ENCODE assay signal across 15 cellular contexts in the genomic region with DNA sequence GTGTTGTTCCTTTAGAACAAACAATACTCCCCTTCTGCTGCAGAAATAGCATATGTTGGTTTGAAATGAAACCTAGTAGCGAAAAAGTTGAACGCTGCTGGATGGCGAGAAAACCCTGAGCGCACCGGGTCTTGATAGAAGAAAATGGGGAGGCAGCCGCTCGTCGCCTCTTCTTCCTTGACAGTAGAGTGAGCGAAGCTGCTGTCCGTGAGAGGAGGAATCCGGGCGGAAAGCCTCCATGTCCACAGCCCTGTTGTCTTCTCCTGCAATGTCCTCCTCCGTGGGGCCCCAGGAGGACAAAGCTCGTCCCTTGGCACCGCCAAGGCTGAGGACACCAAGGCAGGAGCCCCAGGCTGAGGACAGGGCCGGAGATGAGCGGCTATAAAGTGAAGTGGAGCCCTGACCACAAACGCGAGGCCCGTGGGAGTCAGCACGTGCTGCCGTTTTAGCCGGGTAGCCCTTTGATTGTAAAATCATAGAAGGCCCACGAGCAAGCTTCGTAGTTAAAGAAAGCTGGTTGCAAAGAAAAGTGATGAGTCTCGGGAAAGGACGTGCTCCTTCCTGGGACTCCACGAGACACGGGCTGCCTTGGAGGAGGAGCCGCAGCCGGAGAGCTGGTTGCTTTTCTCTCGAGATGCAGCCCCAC. TPM values are rescaled to one million over a fixed set of nuclear protein-coding genes. Genes with fewer than 3 reads are reported as not detected.
DNase-seq lines count a peak whose midpoint lies in the region; ATAC-seq and TF ChIP-seq lines count a peak whose summit lies in the region.
"Had no signal": no experiment of that assay in that cellular context is flagged by ENCODE, and none has a peak within 500 bp of the region (broad histone marks: within the 10 kb centered on the region; RNA-seq: fewer than 3 reads in every experiment).

No MANE protein-coding gene starts in this region.

- H3K27ac Mint-ChIP-seq in activated CD8-positive, alpha-beta T cell treated with anti-CD3 and anti-CD28 coated beads for 36 hours: no peak overlapping the region
- no peak overlapping the region for H3K27ac Mint-ChIP-seq in activated CD8-positive, alpha-beta T cell treated with anti-CD3 and anti-CD28 coated beads, Interleukin-2, amount 10 ng/mL, durations not matched to agents 7 days and 5 days
- H3K27ac Mint-ChIP-seq: activated naive CD4-positive, alpha-beta T cell treated with anti-CD3 and anti-CD28 coated beads, Interleukin-2, amount 50 U/mL, for 72 hours; stimulated activated memory B cell treated with anti-CD40 and anti-IgM and Interleukin-4, amounts not matched to agents 10 μg/mL and 1 μg/mL and 100 μg/mL, for 72 hours had no signal

- H3K27me3 ChIP-seq in prostate gland (replicated peaks; ENCODE audit: insufficient read depth): no peaks in the 10 kb centered on the region
- H3K27me3 ChIP-seq: brain microvascular endothelial cell, hepatocyte, pancreas had no signal

- no peak overlapping the region for H3K4me3 ChIP-seq in prostate gland
- H3K4me3 ChIP-seq: hepatocyte, pancreas, tibial artery had no signal

- POLR2A ChIA-PET in activated CD8-positive, alpha-beta T cell treated with anti-CD3 and anti-CD28 coated beads for 36 hours (lab: Charles Lee): interaction anchor here (0.9 kb wide), 1 partner anchor 37 kb away, joined by 3 read pairs; the partner anchor contains the start of gene NDUFS6
- POLR2A ChIA-PET in activated CD8-positive, alpha-beta T cell treated with anti-CD3 and anti-CD28 coated beads, Interleukin-2, amount 10 ng/mL, durations not matched to agents 7 days and 5 days (lab: Charles Lee): no interaction called here

- TF ChIP-seq CTCF in activated CD8-positive, alpha-beta T cell treated with anti-CD3 and anti-CD28 coated beads for 36 hours (IDR thresholded peaks at IDR 0.05): peak; percentile 17
- TF ChIP-seq CTCF in prostate gland (IDR thresholded peaks at IDR 0.05): no peak

- no peak for DNase-seq in activated CD8-positive, alpha-beta T cell treated with anti-CD3 and anti-CD28 coated beads for 36 hours
- no peak for DNase-seq in activated CD8-positive, alpha-beta T cell treated with anti-CD3 and anti-CD28 coated beads, Interleukin-2, amount 10 ng/mL, durations not matched to agents 7 days and 5 days
- DNase-seq in ELR (ENCODE audit: low read depth) (peak; percentile 15), ecto neural progenitor cell (ENCODE audit: low spot score) (peak; percentile 32), prostate gland (ENCODE audit: low spot score) (no peak), RPMI8226 (no peak), mucosa of gallbladder (ENCODE audit: low spot score) (no peak)
- DNase-seq: NCI-H2171 treated with DMSO at 0.1 percent for 48 hours had no signal

- 58% methylated on average over 32 of the region's 32 CpGs for WGBS in prostate gland

- no peaks in the 10 kb centered on the region for H3K4me1 Mint-ChIP-seq in activated CD8-positive, alpha-beta T cell treated with anti-CD3 and anti-CD28 coated beads for 36 hours (ENCODE audit: low read depth)
- H3K4me1 Mint-ChIP-seq in activated CD8-positive, alpha-beta T cell treated with anti-CD3 and anti-CD28 coated beads, Interleukin-2, amount 10 ng/mL, durations not matched to agents 7 days and 5 days (ENCODE audit: low read depth): peaks cover 3% of the 10 kb centered on the region
- H3K4me1 Mint-ChIP-seq: stimulated activated memory B cell treated with anti-CD40 and anti-IgM and Interleukin-4, amounts not matched to agents 10 μg/mL and 1 μg/mL and 100 μg/mL, for 72 hours had no signal

- H3K36me3 ChIP-seq in prostate gland: no peaks in the 10 kb centered on the region
- H3K36me3 ChIP-seq: brain microvascular endothelial cell, pancreas, tibial artery had no signal

- H3K36me3 Mint-ChIP-seq in activated CD8-positive, alpha-beta T cell treated with anti-CD3 and anti-CD28 coated beads for 36 hours (ENCODE audit: low read depth): no peaks in the 10 kb centered on the region
- H3K36me3 Mint-ChIP-seq in activated CD8-positive, alpha-beta T cell treated with anti-CD3 and anti-CD28 coated beads, Interleukin-2, amount 10 ng/mL, durations not matched to agents 7 days and 5 days (ENCODE audit: low read depth): no peaks in the 10 kb centered on the region
- H3K36me3 Mint-ChIP-seq: activated naive CD4-positive, alpha-beta T cell treated with anti-CD3 and anti-CD28 coated beads, Interleukin-2, amount 50 U/mL, for 72 hours; stimulated activated memory B cell treated with anti-CD40 and anti-IgM and Interleukin-4, amounts not matched to agents 10 μg/mL and 1 μg/mL and 100 μg/mL, for 72 hours had no signal

- no peak overlapping the region for H3K4me3 Mint-ChIP-seq in activated CD8-positive, alpha-beta T cell treated with anti-CD3 and anti-CD28 coated beads for 36 hours
- no peak overlapping the region for H3K4me3 Mint-ChIP-seq in activated CD8-positive, alpha-beta T cell treated with anti-CD3 and anti-CD28 coated beads, Interleukin-2, amount 10 ng/mL, durations not matched to agents 7 days and 5 days
- H3K4me3 Mint-ChIP-seq: stimulated activated memory B cell treated with anti-CD40 and anti-IgM and Interleukin-4, amounts not matched to agents 10 μg/mL and 1 μg/mL and 100 μg/mL, for 72 hours had no signal

- peaks cover 3% of the 10 kb centered on the region for H3K4me1 ChIP-seq in prostate gland (replicated peaks)
- H3K4me1 ChIP-seq: pancreas, tibial artery had no signal

- H3K27me3 Mint-ChIP-seq in activated CD8-positive, alpha-beta T cell treated with anti-CD3 and anti-CD28 coated beads for 36 hours: peaks cover 11% of the 10 kb centered on the region
- H3K27me3 Mint-ChIP-seq in activated CD8-positive, alpha-beta T cell treated with anti-CD3 and anti-CD28 coated beads, Interleukin-2, amount 10 ng/mL, durations not matched to agents 7 days and 5 days (ENCODE audit: low read depth): peaks cover 4% of the 10 kb centered on the region

- CTCF ChIA-PET in activated CD8-positive, alpha-beta T cell treated with anti-CD3 and anti-CD28 coated beads for 36 hours (lab: Charles Lee): interaction anchor here (0.7 to 1.7 kb wide), 8 partner anchors 8 to 56 kb away, joined by 3 to 6 read pairs (median 4); no protein-coding TSS in a partner anchor
- CTCF ChIA-PET in activated CD8-positive, alpha-beta T cell treated with anti-CD3 and anti-CD28 coated beads, Interleukin-2, amount 10 ng/mL, durations not matched to agents 7 days and 5 days (lab: Charles Lee): interaction anchor here (0.9 to 1.7 kb wide), 7 partner anchors 12 to 273 kb away, joined by 3 to 8 read pairs (median 5); partner anchors contain the start of genes MRPL36 and NDUFS6

- intact Hi-C loops in activated CD8-positive, alpha-beta T cell treated with anti-CD3 and anti-CD28 coated beads for 36 hours (cut with micrococcal nuclease): loop anchor here (10.0 kb wide), 1 partner anchor 251 kb away; no protein-coding TSS in a partner anchor
- intact Hi-C loops in prostate gland (cut with DNase I): no loop called here

- no peak for TF ChIP-seq POLR2A in prostate gland (IDR thresholded peaks at IDR 0.05)

- H3K9me3 ChIP-seq in prostate gland: no peaks in the 10 kb centered on the region
- H3K9me3 ChIP-seq: pancreas, tibial artery had no signal

- peak overlapping the region; percentile 1 to 15 for H3K27ac ChIP-seq in prostate gland
- H3K27ac ChIP-seq: brain microvascular endothelial cell, hepatocyte, pancreas, tibial artery had no signal

- H3K9me3 Mint-ChIP-seq in activated CD8-positive, alpha-beta T cell treated with anti-CD3 and anti-CD28 coated beads for 36 hours: no peaks in the 10 kb centered on the region
- no peaks in the 10 kb centered on the region for H3K9me3 Mint-ChIP-seq in activated CD8-positive, alpha-beta T cell treated with anti-CD3 and anti-CD28 coated beads, Interleukin-2, amount 10 ng/mL, durations not matched to agents 7 days and 5 days (ENCODE audit: insufficient read depth)
- H3K9me3 Mint-ChIP-seq: activated naive CD4-positive, alpha-beta T cell treated with anti-CD3 and anti-CD28 coated beads, Interleukin-2, amount 50 U/mL, for 72 hours had no signal

- no peak for ATAC-seq in activated CD8-positive, alpha-beta T cell treated with anti-CD3 and anti-CD28 coated beads for 36 hours
- ATAC-seq in activated CD8-positive, alpha-beta T cell treated with anti-CD3 and anti-CD28 coated beads, Interleukin-2, amount 10 ng/mL, durations not matched to agents 7 days and 5 days: no peak
- ATAC-seq in HG03045 (IDR thresholded peaks at IDR 0.05; ENCODE audit: unreplicated experiment): no peak
- ATAC-seq: stimulated activated memory B cell treated with anti-CD40 and anti-IgM and Interleukin-4, amounts not matched to agents 10 μg/mL and 1 μg/mL and 100 μg/mL, for 72 hours had no signal

RNA-seq across cellular contexts. Expression of gene MRPL36, which starts 35.6 kb away (rescaled TPM):
- total RNA-seq in activated CD8-positive, alpha-beta T cell treated with anti-CD3 and anti-CD28 coated beads for 36 hours: 10 to 100 TPM; 80.1 to 87.2 TPM
- total RNA-seq in activated CD8-positive, alpha-beta T cell treated with anti-CD3 and anti-CD28 coated beads, Interleukin-2, amount 10 ng/mL, durations not matched to agents 7 days and 5 days: 10 to 100 TPM; 57.9 to 60.4 TPM
- total RNA-seq in prostate gland: 10 to 100 TPM; 47.9 to 66.3 TPM
- 33.7 TPM for total RNA-seq in mucosa of gallbladder

RNA-seq across cellular contexts. Expression of gene NDUFS6, which starts 37.1 kb away (rescaled TPM):
- total RNA-seq in activated CD8-positive, alpha-beta T cell treated with anti-CD3 and anti-CD28 coated beads for 36 hours: 10 to 100 TPM; 32.2 to 39.1 TPM
- total RNA-seq in activated CD8-positive, alpha-beta T cell treated with anti-CD3 and anti-CD28 coated beads, Interleukin-2, amount 10 ng/mL, durations not matched to agents 7 days and 5 days: 10 to 100 TPM; 36.6 to 36.7 TPM
- 10 to 100 TPM; 27.8 to 70.2 TPM for total RNA-seq in prostate gland
- 33.2 TPM for total RNA-seq in mucosa of gallbladder

Comparison
In these comparisons a context has a peak if more than half of its experiments do, and no peak if none do; other contexts are left out.
1. DNase-seq: peak in ELR (single experiment) and ecto neural progenitor cell (single experiment); none in activated CD8-positive, alpha-beta T cell treated with anti-CD3 and anti-CD28 coated beads for 36 hours (single experiment), activated CD8-positive, alpha-beta T cell treated with anti-CD3 and anti-CD28 coated beads, Interleukin-2, amount 10 ng/mL, durations not matched to agents 7 days and 5 days (single experiment), prostate gland (single experiment), RPMI8226 (single experiment) and mucosa of gallbladder (single experiment).